Comparison of ENCODE assay signal across 15 cellular contexts in genomic region chr17:17815436-17816200, GRCh38. TPM values are rescaled to one million over a fixed set of nuclear protein-coding genes. Genes with fewer than 3 reads are reported as not detected.
DNase-seq lines count a peak whose midpoint lies in the region; ATAC-seq, FAIRE-seq and TF ChIP-seq lines count a peak whose summit lies in the region.
"Had no signal": no experiment of that assay in that cellular context is flagged by ENCODE, and none has a peak within 500 bp of the region (broad histone marks: within the 10 kb centered on the region; RNA-seq: fewer than 3 reads in every experiment).

No MANE protein-coding gene starts in this region.

- CTCF ChIA-PET in A549 (lab: Yijun Ruan, JAX) (interaction anchor here (1.0 to 30.5 kb wide), 8 partner anchors 9 to 134 kb away, joined by 3 to 859 read pairs (median 30); partner anchors contain the start of genes RAI1 and SREBF1), HCT116 (lab: Charles Lee) (no interaction called here)

- TF ChIP-seq POLR2A in A549 (IDR thresholded peaks at IDR 0.05; ENCODE audit: low read length) (no peak), HCT116 (IDR thresholded peaks at IDR 0.05; ENCODE audit: borderline replicate concordance, extremely low read depth, insufficient read depth, insufficient read length) (no peak)

- H3K9me3 ChIP-seq in A549, result no peaks in the 10 kb centered on the region
- no peaks in the 10 kb centered on the region for H3K9me3 ChIP-seq in HCT116 (ENCODE audit: control insufficient read depth in 1 of 2, insufficient read depth in 1 of 2, low read depth in 1 of 2, low read length in 2 of 2)
- H3K9me3 ChIP-seq in neuronal stem cell (replicated peaks in 1 of 2; ENCODE audit: control insufficient read depth in 2 of 2, insufficient read depth in 1 of 2, low read depth in 1 of 2, low read length in 2 of 2), result no peaks in the 10 kb centered on the region

- H2BK5ac ChIP-seq in neuronal stem cell (ENCODE audit: low read length), result peak overlapping the region; percentile 49

- no peak for TF ChIP-seq CTCF in A549 (IDR thresholded peaks at IDR 0.05)
- TF ChIP-seq CTCF in HCT116 (IDR thresholded peaks at IDR 0.05 in 2 of 3, conservative IDR thresholded peaks at IDR 0.05 in 1 of 3; ENCODE audit: borderline replicate concordance in 1 of 3, insufficient read depth in 1 of 3, low read depth in 2 of 3, low read length in 2 of 3), result no peak
- peak in 5 of 56 donors; percentile 11 to 28 (median 15) for TF ChIP-seq CTCF in dorsolateral prefrontal cortex (IDR thresholded peaks at IDR 0.05 in 54 of 56, conservative IDR thresholded peaks at IDR 0.05 in 2 of 56; ENCODE audit: low read depth in 1 of 56, partially characterized antibody in 56 of 56)

- no peak overlapping the region for H2BK12ac ChIP-seq in neuronal stem cell (ENCODE audit: low read length)

- H3K27me3 ChIP-seq in HCT116 (ENCODE audit: insufficient read depth, low read length) (no peaks in the 10 kb centered on the region), dorsolateral prefrontal cortex (no peaks in the 10 kb centered on the region), neuronal stem cell (ENCODE audit: control insufficient read depth in 3 of 3, insufficient read depth in 3 of 3, low read depth in 1 of 3, low read length in 3 of 3) (no peaks in the 10 kb centered on the region)

- H2AK5ac ChIP-seq in neuronal stem cell (ENCODE audit: low read depth, low read length), result no peak overlapping the region

- H2AFZ ChIP-seq in HCT116 (ENCODE audit: low read depth, low read length, poor library complexity, severe bottlenecking), result no peak overlapping the region
- H2AFZ ChIP-seq in neuronal stem cell (ENCODE audit: low read length), result no peak overlapping the region

- RAD21 ChIA-PET in HCT116 (lab: Charles Lee; ENCODE audit: low non-redundant PET in 1 of 2, low total read pairs in 2 of 2, uncharacterized antibody in 2 of 2, unreplicated experiment in 2 of 2), result no interaction called here

- DNase-seq in A549 (ENCODE audit: low read depth in 1 of 2, low spot score in 1 of 2), result peak in 1 of 2 experiments; percentile 40
- DNase-seq in HCT116 (ENCODE audit: low read depth, low spot score), result no peak
- DNase-seq in dorsolateral prefrontal cortex, result peak in 1 of 10 donors; percentile 60
- DNase-seq in neuronal stem cell (ENCODE audit: low spot score), result no peak
- DNase-seq in activated gamma-delta T cell (lab: John Stamatoyannopoulos, UW), result no peak
- DNase-seq in COLO829 (ENCODE audit: low spot score), result no peak
- DNase-seq: activated CD4-positive, alpha-beta T cell treated with anti-CD3 and anti-CD28 coated beads for 48 hours; activated naive CD4-positive, alpha-beta T cell treated with anti-CD3 and anti-CD28 coated beads for 36 hours; NCI-H1417; NCI-H510A treated with DMSO at 0.1 percent for 48 hours; stimulated activated CD4-positive, alpha-beta T cell treated with anti-CD3 and anti-CD28 coated beads, Interleukin-1b, Interleukin-23, amount 100 ng/mL, for 48 hours had no signal

- no peak overlapping the region for H4K8ac ChIP-seq in neuronal stem cell (ENCODE audit: low read depth, low read length)

- WGBS in A549 (ENCODE audit: missing lambda C conversion rate), result 87% methylated on average over 17 of the region's 17 CpGs
- no CpG with 5 or more reads among the region's 17 CpGs for WGBS in neuronal stem cell (ENCODE audit: extremely low coverage in 2 of 2, insufficient read length in 2 of 2, insufficient replicate concordance in 1 of 2), 2 donors

- BruUV-seq in HCT116 (replicated peaks; lab: Mats Ljungman, UMichigan), result no TSS peak

- no peak for TF ChIP-seq RAD21 in A549 (conservative IDR thresholded peaks at IDR 0.05 in 1 of 2, IDR thresholded peaks at IDR 0.05 in 1 of 2)
- TF ChIP-seq RAD21 in HCT116 (IDR thresholded peaks at IDR 0.05; ENCODE audit: low read depth), result no peak

- no peaks in the 10 kb centered on the region for H3K9me2 ChIP-seq in HCT116 (ENCODE audit: insufficient read depth)

- POLR2A ChIA-PET in A549 (lab: Yijun Ruan, JAX) (interaction anchor here (0.8 to 3.6 kb wide), 2 partner anchors 8 to 21 kb away, joined by 3 to 22 read pairs; partner anchors contain the start of gene SREBF1), HCT116 (lab: Charles Lee) (no interaction called here)

- H3K4me3 ChIP-seq in A549 (no peak overlapping the region), HCT116 (replicated peaks in 1 of 2; ENCODE audit: low read depth in 1 of 2, low read length in 2 of 2) (no peak overlapping the region), dorsolateral prefrontal cortex (peak overlapping the region in 1 of 59 donors; percentile 16), neuronal stem cell (ENCODE audit: low read length in 2 of 2) (no peak overlapping the region)
- H3K4me3 ChIP-seq: SK-N-MC had no signal

- no peak overlapping the region for H2BK120ac ChIP-seq in neuronal stem cell (ENCODE audit: low read depth, low read length)

- H3K27ac ChIP-seq in A549 (peak overlapping the region; percentile 5 to 93; a peak in 5 of 6 replicates), HCT116 (ENCODE audit: low read depth, low read length) (peak overlapping the region; percentile 48), dorsolateral prefrontal cortex (peak overlapping the region in 58 of 59 donors; percentile 51 to 99 (median 86)), neuronal stem cell (replicated peaks; ENCODE audit: low read length) (no peak overlapping the region)
- H3K27ac ChIP-seq: SK-N-MC had no signal

- intact Hi-C loops in HCT116 (cut with micrococcal nuclease), result no loop called here
- intact Hi-C loops in dorsolateral prefrontal cortex (cut with DNase I), result loop anchor here (2.0 to 10.0 kb wide), 2 partner anchors 99 to 103 kb away; no protein-coding TSS in a partner anchor

- no peak overlapping the region for H2BK15ac ChIP-seq in neuronal stem cell (ENCODE audit: low read length)

- TF ChIP-seq EP300 in A549 (IDR thresholded peaks at IDR 0.05), result no peak

- H4K20me1 ChIP-seq in HCT116 (ENCODE audit: insufficient read depth), result no peaks in the 10 kb centered on the region; the same call in 1 of the 2 replicates

- ATAC-seq in A549 (no peak), HCT116 (no peak), GM18511 (IDR thresholded peaks at IDR 0.05; ENCODE audit: unreplicated experiment) (no peak), GM18907 (IDR thresholded peaks at IDR 0.05; ENCODE audit: unreplicated experiment) (no peak)
- ATAC-seq: stimulated activated effector memory CD8-positive, alpha-beta T cell treated with anti-CD3 and anti-CD28 coated beads, Interleukin-12 subunit alpha, Interleukin-12 subunit beta, amount 100 ng/mL, for 72 hours had no signal

- no peak overlapping the region for H3K14ac ChIP-seq in neuronal stem cell (ENCODE audit: low read length)

- no peak overlapping the region for H3K18ac ChIP-seq in neuronal stem cell (ENCODE audit: low read length)

- H3K4me2 ChIP-seq in A549 (0 out of 3 replicates have a peak overlapping the region, but pooled peaks have one; percentile 2), HCT116 (ENCODE audit: low read length) (no peak overlapping the region), neuronal stem cell (ENCODE audit: insufficient read depth, low read length, poor library complexity, severe bottlenecking) (no peak overlapping the region)

- H3K36me3 ChIP-seq in HCT116 (ENCODE audit: control insufficient read depth in 1 of 2, insufficient read depth in 2 of 2, low read length in 2 of 2) (peaks cover 30 to 74% of the 10 kb centered on the region in 2 experiments), neuronal stem cell (replicated peaks in 1 of 2; ENCODE audit: control insufficient read depth in 2 of 2, insufficient read depth in 2 of 2, low read length in 2 of 2) (peaks cover 72 to 74% of the 10 kb centered on the region in 2 donors)

- peaks cover 14% of the 10 kb centered on the region for H3K79me1 ChIP-seq in neuronal stem cell (ENCODE audit: low read depth, low read length)

- H3K4me1 ChIP-seq in A549 (peaks cover 76% of the 10 kb centered on the region), HCT116 (ENCODE audit: control insufficient read depth in 1 of 2, insufficient read depth in 2 of 2, low read length in 2 of 2) (peaks cover 33 to 40% of the 10 kb centered on the region in 2 experiments), neuronal stem cell (ENCODE audit: control insufficient read depth in 2 of 2, insufficient read depth in 1 of 2, low read depth in 1 of 2, low read length in 2 of 2) (peaks cover 24 to 25% of the 10 kb centered on the region in 2 donors)

- H3K79me2 ChIP-seq in HCT116 (ENCODE audit: insufficient read depth, low read length), result peaks cover 43% of the 10 kb centered on the region

- no peak for FAIRE-seq in A549 (lab: Jason Lieb, UNC)

- H3K9ac ChIP-seq in HCT116 (ENCODE audit: low read length) (no peak overlapping the region), neuronal stem cell (ENCODE audit: low read depth, low read length, poor library complexity) (no peak overlapping the region)

- H3K4ac ChIP-seq in neuronal stem cell (ENCODE audit: low read length), result no peak overlapping the region

- H3K23ac ChIP-seq in neuronal stem cell (ENCODE audit: low read depth, low read length, poor library complexity), result no peak overlapping the region

- H4K91ac ChIP-seq in neuronal stem cell (ENCODE audit: low read depth, low read length, poor library complexity), result no peak overlapping the region

TF ChIP-seq in A549, 52 proteins besides CTCF, POLR2A, EP300 and RAD21 (continues in another document):
- TF ChIP-seq SREBF2 (IDR thresholded peaks at IDR 0.05), result no peak

TF ChIP-seq in HCT116, 20 proteins besides CTCF, POLR2A, EP300 and RAD21 (continues in another document):
- TF ChIP-seq YY1 (IDR thresholded peaks at IDR 0.05; ENCODE audit: extremely low read depth, insufficient replicate concordance, low read depth, low read length) (no peak), EZH2 (IDR thresholded peaks at IDR 0.05) (no peak), SRF (IDR thresholded peaks at IDR 0.05; ENCODE audit: low read depth) (no peak), CEBPB (IDR thresholded peaks at IDR 0.05; ENCODE audit: low read depth) (no peak), ATF3 (IDR thresholded peaks at IDR 0.05) (no peak), ZFX (IDR thresholded peaks at IDR 0.05) (no peak), EZH2phosphoT487 (IDR thresholded peaks at IDR 0.05; ENCODE audit: borderline replicate concordance) (no peak), CBX3 (IDR thresholded peaks at IDR 0.05; ENCODE audit: low read depth) (no peak)

RNA-seq across cellular contexts. Expression of gene SREBF1, which starts 21.2 kb away (rescaled TPM):
- 47.4 and 54.6 TPM in 2 replicates for polyA plus RNA-seq in A549 (2011; rRNA removed)
- 52.7 and 75.7 TPM in 2 replicates for polyA plus RNA-seq in A549 (2012; cell fraction: cytosol; rRNA removed)
- 415 and 599 TPM in 2 replicates for polyA plus RNA-seq in A549 (2012; cell fraction: nucleus; rRNA removed)
- polyA plus RNA-seq in A549 (2017; fragmentation: RNase III; extraction: RNeasy Plus Mini Kit Qiagen cat#74134 plus additional on column Dnase treatment), result 90.3 to 175 TPM (median 159 TPM) in 3 replicates
- polyA minus RNA-seq in A549 (2011; rRNA and poly(A)+ RNA removed), result 75.5 and 133 TPM in 2 replicates
- 298 TPM for total RNA-seq in HCT116 (2021; ENCODE audit: unreplicated experiment)
- 252 and 301 TPM in 2 replicates for polyA plus RNA-seq in HCT116 (2012)
- total RNA-seq in dorsolateral prefrontal cortex, result 100 to 1,000 TPM in 84 of 120 experiments, 10 to 100 TPM in 36; 57.2 to 359 (median 120) TPM
- polyA plus RNA-seq in neuronal stem cell (2013, experiment 1 of 2), result 57.8 TPM
- 61.7 TPM for polyA plus RNA-seq in neuronal stem cell (2013, experiment 2 of 2)
